8 cellular contexts compared by ENCODE assay signal in genomic region chr16:87383522-87384161, GRCh38. TPM values are rescaled to one million over a fixed set of nuclear protein-coding genes. Genes with fewer than 3 reads are reported as not detected.
DNase-seq lines count a peak whose midpoint lies in the region; ATAC-seq and TF ChIP-seq lines count a peak whose summit lies in the region.

Gene FBXO31, minus strand, starts transcription at chr16:87383776. Its CDS starts 32 bp downstream, at chr16:87383744.

- peaks cover 7% of the 10 kb centered on the region for H3K4me1 ChIP-seq in BE2C
- peaks cover 19% of the 10 kb centered on the region for H3K4me1 ChIP-seq in ectodermal cell (ENCODE audit: control insufficient read depth, insufficient read depth, low read length)
- peaks cover 5 to 11% of the 10 kb centered on the region in 2 donors for H3K4me1 ChIP-seq in lung (ENCODE audit: control insufficient read depth in 2 of 2, insufficient read depth in 2 of 2, low read length in 2 of 2)

- peak; percentile 97 for DNase-seq in BE2C
- peak; percentile 37 for DNase-seq in NCI-H748 treated with DMSO at 0.1 percent for 48 hours (lab: John Stamatoyannopoulos, UW)
- DNase-seq in activated CD8-positive, alpha-beta T cell treated with anti-CD3 and anti-CD28 coated beads for 36 hours: peak; percentile 91
- DNase-seq in lung (ENCODE audit: low spot score): peak; percentile 84
- DNase-seq in stimulated activated CD4-positive, alpha-beta T cell treated with anti-CD3 and anti-CD28 coated beads, TNF-alpha, amount 100 ng/mL, for 4 hours (ENCODE audit: low read depth in 3 of 3): peak; percentile 86 to 91 (median 86)

- H3K27ac ChIP-seq in ectodermal cell (ENCODE audit: insufficient read depth, low read depth, low read length, poor library complexity, severe bottlenecking) (peak within 1 kb of the TSS; percentile 88), lung (ENCODE audit: low read depth in 1 of 2, low read length in 1 of 2) (peak within 1 kb of the TSS; percentile 90 to 95)

- H3K36me3 ChIP-seq in BE2C (no peaks in the 10 kb centered on the region), ectodermal cell (ENCODE audit: control insufficient read depth, insufficient read depth, low read length) (no peaks in the 10 kb centered on the region), lung (ENCODE audit: control insufficient read depth in 2 of 2, insufficient read depth in 2 of 2, low read length in 2 of 2) (no peaks in the 10 kb centered on the region)

- H3K27me3 ChIP-seq in BE2C (no peaks in the 10 kb centered on the region), ectodermal cell (ENCODE audit: control insufficient read depth, insufficient read depth, low read length, poor library complexity, severe bottlenecking) (no peaks in the 10 kb centered on the region), lung (ENCODE audit: control insufficient read depth, insufficient read depth) (no peaks in the 10 kb centered on the region)

- intact Hi-C loops in activated CD8-positive, alpha-beta T cell treated with anti-CD3 and anti-CD28 coated beads for 36 hours (cut with micrococcal nuclease): no loop called here

- peaks cover 57% of the 10 kb centered on the region for H3K4me1 Mint-ChIP-seq in activated CD8-positive, alpha-beta T cell treated with anti-CD3 and anti-CD28 coated beads for 36 hours (ENCODE audit: low read depth)

- H3K4me3 ChIP-seq in BE2C (ENCODE audit: low read depth, low read length) (peak within 1 kb of the TSS; percentile 72), ectodermal cell (ENCODE audit: insufficient read depth, low read depth, low read length) (peak within 1 kb of the TSS; percentile 70), lung (peak within 1 kb of the TSS; percentile 88)

- H3K4me3 Mint-ChIP-seq in activated CD8-positive, alpha-beta T cell treated with anti-CD3 and anti-CD28 coated beads for 36 hours: peak within 1 kb of the TSS; percentile 80

- CTCF ChIA-PET in activated CD8-positive, alpha-beta T cell treated with anti-CD3 and anti-CD28 coated beads for 36 hours (lab: Charles Lee): interaction anchor here (0.8 to 5.4 kb wide), 7 partner anchors 11 to 488 kb away, joined by 3 to 32 read pairs (median 3); partner anchors contain the start of gene C16orf95

- TF ChIP-seq POLR2A in GM19099 (IDR thresholded peaks at IDR 0.05; ENCODE audit: extremely low read depth, insufficient read length, low read depth): peak; percentile 81

- POLR2A ChIA-PET in activated CD8-positive, alpha-beta T cell treated with anti-CD3 and anti-CD28 coated beads for 36 hours (lab: Charles Lee): interaction anchor here (0.9 to 4.5 kb wide), 9 partner anchors 9 to 70 kb away, joined by 3 to 34 read pairs (median 3); partner anchors contain the start of genes C16orf95 and MAP1LC3B

- ATAC-seq in HG03439 (IDR thresholded peaks at IDR 0.05; ENCODE audit: unreplicated experiment) (peak; percentile 43), lung (ENCODE audit: insufficient read depth, low FRiP score) (peak; percentile 93)
- ATAC-seq in activated CD8-positive, alpha-beta T cell treated with anti-CD3 and anti-CD28 coated beads for 36 hours: peak; percentile 74

- no peaks in the 10 kb centered on the region for H3K9me3 ChIP-seq in BE2C
- no peaks in the 10 kb centered on the region for H3K9me3 ChIP-seq in ectodermal cell (ENCODE audit: control insufficient read depth, low read length)
- no peaks in the 10 kb centered on the region for H3K9me3 ChIP-seq in lung (ENCODE audit: control insufficient read depth in 2 of 2, insufficient read depth in 1 of 2, low read length in 1 of 2)

- 0% methylated on average over 90 of the region's 90 CpGs for WGBS in ectodermal cell, 2 experiments
- 0 to 1% methylated on average over 61 to 90 of the region's 90 CpGs for WGBS in lung, 2 donors

- TF ChIP-seq CTCF in BE2C (IDR thresholded peaks at IDR 0.05; ENCODE audit: low read depth, low read length) (no peak), lung (IDR thresholded peaks at IDR 0.05; ENCODE audit: control extremely low read depth, extremely low read depth) (no peak)
- TF ChIP-seq CTCF in activated CD8-positive, alpha-beta T cell treated with anti-CD3 and anti-CD28 coated beads for 36 hours (IDR thresholded peaks at IDR 0.05): no peak

- H3K9me3 Mint-ChIP-seq in activated CD8-positive, alpha-beta T cell treated with anti-CD3 and anti-CD28 coated beads for 36 hours: no peaks in the 10 kb centered on the region

- H3K36me3 Mint-ChIP-seq in activated CD8-positive, alpha-beta T cell treated with anti-CD3 and anti-CD28 coated beads for 36 hours (ENCODE audit: low read depth): peaks cover 20% of the 10 kb centered on the region

- peaks cover 2% of the 10 kb centered on the region for H3K27me3 Mint-ChIP-seq in activated CD8-positive, alpha-beta T cell treated with anti-CD3 and anti-CD28 coated beads for 36 hours

- H3K27ac Mint-ChIP-seq in activated CD8-positive, alpha-beta T cell treated with anti-CD3 and anti-CD28 coated beads for 36 hours: peak within 1 kb of the TSS; percentile 94

RNA-seq across cellular contexts. Expression of gene FBXO31, which starts in this region (rescaled TPM):
- polyA plus RNA-seq in BE2C (2012; ENCODE audit: insufficient read depth, insufficient read length, low read depth): 36.7 TPM
- total RNA-seq in activated CD8-positive, alpha-beta T cell treated with anti-CD3 and anti-CD28 coated beads for 36 hours: 10 to 100 TPM; 32.0 to 32.7 TPM
- polyA plus RNA-seq in ectodermal cell (2013, experiment 1 of 4): 14.9 TPM
- 17.2 TPM for polyA plus RNA-seq in ectodermal cell (2013, experiment 2 of 4)
- 11.0 TPM for polyA plus RNA-seq in ectodermal cell (2013, experiment 3 of 4)
- polyA plus RNA-seq in ectodermal cell (2013, experiment 4 of 4): 11.6 TPM
- 10 to 100 TPM; 33.6 to 35.1 TPM for total RNA-seq in lung
- polyA plus RNA-seq in lung: 10 to 100 TPM; 10.1 to 12.8 TPM

Comparison
In these comparisons a context has a peak if more than half of its experiments do, and no peak if none do; other contexts are left out.
1. Peak in every context shown above with its lines: DNase-seq, ATAC-seq, H3K4me3 ChIP-seq and H3K27ac ChIP-seq.
2. DNase-seq: peak in every context shown above with its lines; median percentile 97 in BE2C; 91 in activated CD8-positive, alpha-beta T cell treated with anti-CD3 and anti-CD28 coated beads for 36 hours; 86 in stimulated activated CD4-positive, alpha-beta T cell treated with anti-CD3 and anti-CD28 coated beads, TNF-alpha, amount 100 ng/mL, for 4 hours; 84 in lung; 37 in NCI-H748 treated with DMSO at 0.1 percent for 48 hours.
3. ATAC-seq: peak in every context shown above with its lines; median percentile 93 in lung; 74 in activated CD8-positive, alpha-beta T cell treated with anti-CD3 and anti-CD28 coated beads for 36 hours; 43 in HG03439.